In genomic region chr1:220221670-220222069, GRCh38 we compare ENCODE assay signal across 25 cellular contexts. TPM values are rescaled to one million over a fixed set of nuclear protein-coding genes. Genes with fewer than 3 reads are reported as not detected.
DNase-seq lines count a peak whose midpoint lies in the region; ATAC-seq, FAIRE-seq and TF ChIP-seq lines count a peak whose summit lies in the region.
"Had no signal": no experiment of that assay in that cellular context is flagged by ENCODE, and none has a peak within 500 bp of the region (broad histone marks: within the 10 kb centered on the region; RNA-seq: fewer than 3 reads in every experiment).

No MANE protein-coding gene starts in this region.

- H3K27me3 Mint-ChIP-seq in T-helper 17 cell (no peaks in the 10 kb centered on the region), natural killer cell (ENCODE audit: low read depth in 2 of 2) (no peaks in the 10 kb centered on the region)
- H3K27me3 Mint-ChIP-seq: activated CD4-positive, alpha-beta T cell treated with anti-CD3 and anti-CD28 coated beads for 36 hours; activated naive CD8-positive, alpha-beta T cell treated with anti-CD3 and anti-CD28 coated beads, Interleukin-2, amount 50 U/mL, for 24 hours had no signal

- H3K36me3 Mint-ChIP-seq in T-helper 17 cell (ENCODE audit: low read depth) (no peaks in the 10 kb centered on the region), natural killer cell (no peaks in the 10 kb centered on the region)

- H3K9me3 ChIP-seq in T-helper 17 cell (ENCODE audit: control insufficient read depth, low read length, poor library complexity, severe bottlenecking): no peaks in the 10 kb centered on the region
- H3K9me3 ChIP-seq: A549; BLaER1 treated with 17β-estradiol and CSF1 and Interleukin-3, amounts not matched to agents 10 nM and 100 nM; colonic mucosa; heart left ventricle; prostate gland had no signal

- ATAC-seq in T-helper 17 cell (no peak), GM18870 (IDR thresholded peaks at IDR 0.05; ENCODE audit: unreplicated experiment) (no peak), GM18858 (IDR thresholded peaks at IDR 0.05; ENCODE audit: unreplicated experiment) (no peak), natural killer cell (no peak)
- ATAC-seq: A549; activated CD4-positive, alpha-beta T cell treated with anti-CD3 and anti-CD28 coated beads for 36 hours; activated naive CD8-positive, alpha-beta T cell treated with anti-CD3 and anti-CD28 coated beads, Interleukin-2, amount 50 U/mL, for 24 hours; GM23338; heart left ventricle; left lobe of liver; SK-N-SH treated with all-trans-retinoic acid at 6 μM for 48 hours had no signal

- peak; percentile 15 for FAIRE-seq in GM18507 (lab: Jason Lieb, UNC)
- FAIRE-seq: A549, HTR-8/SVneo had no signal

- no peaks in the 10 kb centered on the region for H3K9me3 Mint-ChIP-seq in natural killer cell
- H3K9me3 Mint-ChIP-seq: activated naive CD8-positive, alpha-beta T cell treated with anti-CD3 and anti-CD28 coated beads, Interleukin-2, amount 50 U/mL, for 24 hours; activated T-helper 2 cell treated with anti-CD3 and anti-CD28 coated beads, Interferon-gamma antibody, Interleukin-2, Interleukin-4, amounts not matched to agents 10 μg/mL and 5 μg/mL and 100 μg/mL, durations not matched to agents 14 hours and 24 hours and 36 hours; GM23338; neural crest cell had no signal

- DNase-seq in COR-L47 (lab: John Stamatoyannopoulos, UW): peak; percentile 76
- DNase-seq in GM18507 (ENCODE audit: extremely low spot score, insufficient read length, low read depth): no peak
- peak; percentile 42 to 86 for DNase-seq in NCI-H2081 (lab: John Stamatoyannopoulos, UW)
- no peak for DNase-seq in T-helper 17 cell
- no peak for DNase-seq in natural killer cell
- no peak for DNase-seq in NCI-H2171 treated with DMSO at 0.1 percent for 48 hours (lab: John Stamatoyannopoulos, UW)
- DNase-seq: activated CD4-positive, alpha-beta T cell treated with anti-CD3 and anti-CD28 coated beads for 36 hours; activated naive CD8-positive, alpha-beta T cell treated with anti-CD3 and anti-CD28 coated beads, Interleukin-2, amount 50 U/mL, for 24 hours; brain microvascular endothelial cell; colonic mucosa; heart left ventricle; NCI-H1694; RPMI8226; stimulated activated CD4-positive, alpha-beta T cell treated with anti-CD3 and anti-CD28 coated beads, Interleukin-2, amount 100 ng/mL, for 48 hours had no signal

- no peak overlapping the region for H3K4me3 Mint-ChIP-seq in T-helper 17 cell
- H3K4me3 Mint-ChIP-seq in natural killer cell: no peak overlapping the region
- H3K4me3 Mint-ChIP-seq: activated CD4-positive, alpha-beta T cell treated with anti-CD3 and anti-CD28 coated beads for 36 hours; activated naive CD8-positive, alpha-beta T cell treated with anti-CD3 and anti-CD28 coated beads, Interleukin-2, amount 50 U/mL, for 24 hours; GM23338; neural crest cell had no signal

- H3K27ac Mint-ChIP-seq in T-helper 17 cell (peak overlapping the region; percentile 4), natural killer cell (peak overlapping the region in 1 of 2 donors; percentile 41)
- H3K27ac Mint-ChIP-seq: activated CD4-positive, alpha-beta T cell treated with anti-CD3 and anti-CD28 coated beads for 36 hours; activated naive CD8-positive, alpha-beta T cell treated with anti-CD3 and anti-CD28 coated beads, Interleukin-2, amount 50 U/mL, for 24 hours; activated T-helper 2 cell treated with anti-CD3 and anti-CD28 coated beads, Interferon-gamma antibody, Interleukin-2, Interleukin-4, amounts not matched to agents 10 μg/mL and 5 μg/mL and 100 μg/mL, durations not matched to agents 14 hours and 24 hours and 36 hours; GM23338 had no signal

- intact Hi-C loops in natural killer cell (cut with micrococcal nuclease): no loop called here

- H3K4me1 Mint-ChIP-seq in T-helper 17 cell: peaks cover 42% of the 10 kb centered on the region
- peaks cover 46 to 47% of the 10 kb centered on the region in 2 donors for H3K4me1 Mint-ChIP-seq in natural killer cell
- H3K4me1 Mint-ChIP-seq: neural crest cell had no signal

- TF ChIP-seq CTCF in natural killer cell (IDR thresholded peaks at IDR 0.05): no peak

RNA-seq across cellular contexts. Expression of gene RAB3GAP2, which starts 50.6 kb away (rescaled TPM):
- total RNA-seq in T-helper 17 cell: 10 to 100 TPM; 46.6 to 49.1 TPM
- 10 to 100 TPM; 47.3 to 52.7 (median 51.5) TPM for total RNA-seq in natural killer cell

Comparison
In these comparisons a context has a peak if more than half of its experiments do, and no peak if none do; other contexts are left out.
1. DNase-seq: peak in COR-L47 (single experiment) and NCI-H2081 (2 of 2); none in GM18507 (single experiment), T-helper 17 cell (0 of 3), natural killer cell (single experiment) and NCI-H2171 treated with DMSO at 0.1 percent for 48 hours (single experiment).